In the genomic region with DNA sequence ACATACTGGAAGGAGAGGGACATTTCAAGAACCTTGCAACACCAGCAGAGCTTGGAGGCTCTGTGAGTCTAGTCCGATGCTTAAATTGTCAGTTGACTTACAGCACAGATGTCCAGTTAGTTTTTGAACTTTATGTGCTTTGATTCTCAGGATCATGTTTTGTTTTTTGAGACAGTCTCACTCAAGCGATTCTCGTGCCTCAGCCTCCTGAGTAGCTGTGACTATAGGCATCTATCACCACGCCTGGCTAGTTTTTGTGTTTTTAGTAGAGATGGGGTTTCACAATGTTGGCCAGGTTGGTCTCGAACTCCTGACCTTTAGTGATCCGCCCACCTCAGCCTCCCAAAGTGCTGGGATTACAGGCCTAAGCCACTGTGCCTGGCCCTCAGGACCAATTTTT, we compare ENCODE assay signal across 1 cellular context.
TF ChIP-seq lines count a peak whose summit lies in the region.

No MANE protein-coding gene starts in this region.

TF ChIP-seq in GM12878, 131 proteins besides CTCF, POLR2A, EP300 and RAD21 (continued from another document):
- TF ChIP-seq, protein P1, sequence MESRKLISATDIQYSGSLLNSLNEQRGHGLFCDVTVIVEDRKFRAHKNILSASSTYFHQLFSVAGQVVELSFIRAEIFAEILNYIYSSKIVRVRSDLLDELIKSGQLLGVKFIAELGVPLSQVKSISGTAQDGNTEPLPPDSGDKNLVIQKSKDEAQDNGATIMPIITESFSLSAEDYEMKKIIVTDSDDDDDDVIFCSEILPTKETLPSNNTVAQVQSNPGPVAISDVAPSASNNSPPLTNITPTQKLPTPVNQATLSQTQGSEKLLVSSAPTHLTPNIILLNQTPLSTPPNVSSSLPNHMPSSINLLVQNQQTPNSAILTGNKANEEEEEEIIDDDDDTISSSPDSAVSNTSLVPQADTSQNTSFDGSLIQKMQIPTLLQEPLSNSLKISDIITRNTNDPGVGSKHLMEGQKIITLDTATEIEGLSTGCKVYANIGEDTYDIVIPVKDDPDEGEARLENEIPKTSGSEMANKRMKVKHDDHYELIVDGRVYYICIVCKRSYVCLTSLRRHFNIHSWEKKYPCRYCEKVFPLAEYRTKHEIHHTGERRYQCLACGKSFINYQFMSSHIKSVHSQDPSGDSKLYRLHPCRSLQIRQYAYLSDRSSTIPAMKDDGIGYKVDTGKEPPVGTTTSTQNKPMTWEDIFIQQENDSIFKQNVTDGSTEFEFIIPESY (IDR thresholded peaks at IDR 0.05), result no peak
- TF ChIP-seq KDM1A (IDR thresholded peaks at IDR 0.05; ENCODE audit: borderline replicate concordance) (no peak), SMC3 (IDR thresholded peaks at IDR 0.05; ENCODE audit: borderline replicate concordance, low read length) (no peak)
TF ChIP-seq in GM12878: peak in this region for 0.
